ENCODE assay signal across 1 cellular context in genomic region chr13:92752705-92753104, GRCh38.
A peak's percentile ranks its signal among the peaks of the same experiment; 100 is the strongest.
TF ChIP-seq lines count a peak whose summit lies in the region.
"Not testable (repeated sequence)": the region's sequence is repeated elsewhere in the genome, so short reads cannot be mapped to it uniquely, and the experiment has no call there.

No MANE protein-coding gene starts in this region.

TF ChIP-seq in HepG2, 621 proteins besides CTCF, POLR2A, EP300 and RAD21 (continued from another document):
- TF ChIP-seq ZNF574 (CRISPR knock-in tag; IDR thresholded peaks at IDR 0.05): 0 out of 2 replicates have a peak, but pooled peaks have one; percentile 22
- TF ChIP-seq GABPB1 (CRISPR knock-in tag; IDR thresholded peaks at IDR 0.05): peak; percentile 32; the same call in 1 of the 2 replicates
- TF ChIP-seq, protein P1, sequence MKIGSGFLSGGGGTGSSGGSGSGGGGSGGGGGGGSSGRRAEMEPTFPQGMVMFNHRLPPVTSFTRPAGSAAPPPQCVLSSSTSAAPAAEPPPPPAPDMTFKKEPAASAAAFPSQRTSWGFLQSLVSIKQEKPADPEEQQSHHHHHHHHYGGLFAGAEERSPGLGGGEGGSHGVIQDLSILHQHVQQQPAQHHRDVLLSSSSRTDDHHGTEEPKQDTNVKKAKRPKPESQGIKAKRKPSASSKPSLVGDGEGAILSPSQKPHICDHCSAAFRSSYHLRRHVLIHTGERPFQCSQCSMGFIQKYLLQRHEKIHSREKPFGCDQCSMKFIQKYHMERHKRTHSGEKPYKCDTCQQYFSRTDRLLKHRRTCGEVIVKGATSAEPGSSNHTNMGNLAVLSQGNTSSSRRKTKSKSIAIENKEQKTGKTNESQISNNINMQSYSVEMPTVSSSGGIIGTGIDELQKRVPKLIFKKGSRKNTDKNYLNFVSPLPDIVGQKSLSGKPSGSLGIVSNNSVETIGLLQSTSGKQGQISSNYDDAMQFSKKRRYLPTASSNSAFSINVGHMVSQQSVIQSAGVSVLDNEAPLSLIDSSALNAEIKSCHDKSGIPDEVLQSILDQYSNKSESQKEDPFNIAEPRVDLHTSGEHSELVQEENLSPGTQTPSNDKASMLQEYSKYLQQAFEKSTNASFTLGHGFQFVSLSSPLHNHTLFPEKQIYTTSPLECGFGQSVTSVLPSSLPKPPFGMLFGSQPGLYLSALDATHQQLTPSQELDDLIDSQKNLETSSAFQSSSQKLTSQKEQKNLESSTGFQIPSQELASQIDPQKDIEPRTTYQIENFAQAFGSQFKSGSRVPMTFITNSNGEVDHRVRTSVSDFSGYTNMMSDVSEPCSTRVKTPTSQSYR (CRISPR knock-in tag; IDR thresholded peaks at IDR 0.05; ENCODE audit: borderline replicate concordance): peak; percentile 98
- TF ChIP-seq ZNF292 (CRISPR knock-in tag; IDR thresholded peaks at IDR 0.05; ENCODE audit: borderline replicate concordance, low read depth): peak; percentile 37; the same call in 1 of the 2 replicates
- peak; percentile 76 for TF ChIP-seq TEAD3 (CRISPR knock-in tag; optimal IDR thresholded peaks at IDR 0.05; ENCODE audit: borderline replicate concordance)
- not testable (repeated sequence) for TF ChIP-seq FOXA1 (IDR thresholded peaks at IDR 0.05)
- peak; percentile 77 for TF ChIP-seq FOXA1 (CRISPR knock-in tag; IDR thresholded peaks at IDR 0.05)
- TF ChIP-seq, protein P2, sequence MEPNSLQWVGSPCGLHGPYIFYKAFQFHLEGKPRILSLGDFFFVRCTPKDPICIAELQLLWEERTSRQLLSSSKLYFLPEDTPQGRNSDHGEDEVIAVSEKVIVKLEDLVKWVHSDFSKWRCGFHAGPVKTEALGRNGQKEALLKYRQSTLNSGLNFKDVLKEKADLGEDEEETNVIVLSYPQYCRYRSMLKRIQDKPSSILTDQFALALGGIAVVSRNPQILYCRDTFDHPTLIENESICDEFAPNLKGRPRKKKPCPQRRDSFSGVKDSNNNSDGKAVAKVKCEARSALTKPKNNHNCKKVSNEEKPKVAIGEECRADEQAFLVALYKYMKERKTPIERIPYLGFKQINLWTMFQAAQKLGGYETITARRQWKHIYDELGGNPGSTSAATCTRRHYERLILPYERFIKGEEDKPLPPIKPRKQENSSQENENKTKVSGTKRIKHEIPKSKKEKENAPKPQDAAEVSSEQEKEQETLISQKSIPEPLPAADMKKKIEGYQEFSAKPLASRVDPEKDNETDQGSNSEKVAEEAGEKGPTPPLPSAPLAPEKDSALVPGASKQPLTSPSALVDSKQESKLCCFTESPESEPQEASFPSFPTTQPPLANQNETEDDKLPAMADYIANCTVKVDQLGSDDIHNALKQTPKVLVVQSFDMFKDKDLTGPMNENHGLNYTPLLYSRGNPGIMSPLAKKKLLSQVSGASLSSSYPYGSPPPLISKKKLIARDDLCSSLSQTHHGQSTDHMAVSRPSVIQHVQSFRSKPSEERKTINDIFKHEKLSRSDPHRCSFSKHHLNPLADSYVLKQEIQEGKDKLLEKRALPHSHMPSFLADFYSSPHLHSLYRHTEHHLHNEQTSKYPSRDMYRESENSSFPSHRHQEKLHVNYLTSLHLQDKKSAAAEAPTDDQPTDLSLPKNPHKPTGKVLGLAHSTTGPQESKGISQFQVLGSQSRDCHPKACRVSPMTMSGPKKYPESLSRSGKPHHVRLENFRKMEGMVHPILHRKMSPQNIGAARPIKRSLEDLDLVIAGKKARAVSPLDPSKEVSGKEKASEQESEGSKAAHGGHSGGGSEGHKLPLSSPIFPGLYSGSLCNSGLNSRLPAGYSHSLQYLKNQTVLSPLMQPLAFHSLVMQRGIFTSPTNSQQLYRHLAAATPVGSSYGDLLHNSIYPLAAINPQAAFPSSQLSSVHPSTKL (CRISPR knock-in tag; IDR thresholded peaks at IDR 0.05): peak; percentile 62
- TF ChIP-seq POGZ (CRISPR knock-in tag; IDR thresholded peaks at IDR 0.05): peak; percentile 40; the same call in 1 of the 2 replicates
- peak; percentile 71; the same call in 1 of the 2 replicates for TF ChIP-seq ZMYM4 (CRISPR knock-in tag; IDR thresholded peaks at IDR 0.05)
- TF ChIP-seq, protein P3, sequence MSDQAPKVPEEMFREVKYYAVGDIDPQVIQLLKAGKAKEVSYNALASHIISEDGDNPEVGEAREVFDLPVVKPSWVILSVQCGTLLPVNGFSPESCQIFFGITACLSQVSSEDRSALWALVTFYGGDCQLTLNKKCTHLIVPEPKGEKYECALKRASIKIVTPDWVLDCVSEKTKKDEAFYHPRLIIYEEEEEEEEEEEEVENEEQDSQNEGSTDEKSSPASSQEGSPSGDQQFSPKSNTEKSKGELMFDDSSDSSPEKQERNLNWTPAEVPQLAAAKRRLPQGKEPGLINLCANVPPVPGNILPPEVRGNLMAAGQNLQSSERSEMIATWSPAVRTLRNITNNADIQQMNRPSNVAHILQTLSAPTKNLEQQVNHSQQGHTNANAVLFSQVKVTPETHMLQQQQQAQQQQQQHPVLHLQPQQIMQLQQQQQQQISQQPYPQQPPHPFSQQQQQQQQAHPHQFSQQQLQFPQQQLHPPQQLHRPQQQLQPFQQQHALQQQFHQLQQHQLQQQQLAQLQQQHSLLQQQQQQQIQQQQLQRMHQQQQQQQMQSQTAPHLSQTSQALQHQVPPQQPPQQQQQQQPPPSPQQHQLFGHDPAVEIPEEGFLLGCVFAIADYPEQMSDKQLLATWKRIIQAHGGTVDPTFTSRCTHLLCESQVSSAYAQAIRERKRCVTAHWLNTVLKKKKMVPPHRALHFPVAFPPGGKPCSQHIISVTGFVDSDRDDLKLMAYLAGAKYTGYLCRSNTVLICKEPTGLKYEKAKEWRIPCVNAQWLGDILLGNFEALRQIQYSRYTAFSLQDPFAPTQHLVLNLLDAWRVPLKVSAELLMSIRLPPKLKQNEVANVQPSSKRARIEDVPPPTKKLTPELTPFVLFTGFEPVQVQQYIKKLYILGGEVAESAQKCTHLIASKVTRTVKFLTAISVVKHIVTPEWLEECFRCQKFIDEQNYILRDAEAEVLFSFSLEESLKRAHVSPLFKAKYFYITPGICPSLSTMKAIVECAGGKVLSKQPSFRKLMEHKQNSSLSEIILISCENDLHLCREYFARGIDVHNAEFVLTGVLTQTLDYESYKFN (CRISPR knock-in tag; conservative IDR thresholded peaks at IDR 0.05): 0 out of 2 replicates have a peak, but pooled peaks have one; percentile 29
- 0 out of 2 replicates have a peak, but pooled peaks have one; percentile 22 for TF ChIP-seq CBX5 (CRISPR knock-in tag; IDR thresholded peaks at IDR 0.05; ENCODE audit: borderline replicate concordance)
- peak; percentile 56 for TF ChIP-seq SALL1 (CRISPR knock-in tag; IDR thresholded peaks at IDR 0.05)
- 0 out of 2 replicates have a peak, but pooled peaks have one; percentile 25 for TF ChIP-seq SP5 (CRISPR knock-in tag; IDR thresholded peaks at IDR 0.05; ENCODE audit: borderline replicate concordance, low read depth)
